Comparison of ENCODE assay signal across 19 cellular contexts in genomic region chr2:36820942-36821605, GRCh38.
DNase-seq lines count a peak whose midpoint lies in the region; ATAC-seq and FAIRE-seq lines count a peak whose summit lies in the region.
"Had no signal": no experiment of that assay in that cellular context is flagged by ENCODE, and none has a peak within 500 bp of the region (broad histone marks: within the 10 kb centered on the region; RNA-seq: fewer than 3 reads in every experiment).

No MANE protein-coding gene starts in this region.

- no peaks in the 10 kb centered on the region for H3K27me3 ChIP-seq in duodenal mucosa (ENCODE audit: control insufficient read depth in 1 of 2, insufficient read depth in 2 of 2, low read length in 2 of 2)
- H3K27me3 ChIP-seq in small intestine (ENCODE audit: control insufficient read depth in 2 of 2, insufficient read depth in 2 of 2, low read length in 2 of 2) = no peaks in the 10 kb centered on the region
- H3K27me3 ChIP-seq: BE2C had no signal

- no peak overlapping the region for H3K27ac ChIP-seq in duodenal mucosa (ENCODE audit: low read depth, low read length)
- peak overlapping the region; percentile 22 to 24 for H3K27ac ChIP-seq in small intestine (ENCODE audit: low read depth in 1 of 2, low read length in 1 of 2)
- H3K27ac ChIP-seq: thoracic aorta had no signal

- no peak for FAIRE-seq in small intestine (lab: Jason Lieb, UNC)
- FAIRE-seq: endothelial cell of umbilical vein, frontal cortex had no signal

- 15 to 52% (median 29%) methylated on average over 7 of the region's 7 CpGs for WGBS in small intestine, 3 donors

- no peak for ATAC-seq in HG02642 (IDR thresholded peaks at IDR 0.05; ENCODE audit: poor library complexity, unreplicated experiment)
- ATAC-seq: Panc1 had no signal

- H3K9ac ChIP-seq in duodenal mucosa (ENCODE audit: low read depth in 1 of 2, low read length in 2 of 2) = no peak overlapping the region

- H3K4me3 ChIP-seq in duodenal mucosa (ENCODE audit: low read depth in 1 of 2, low read length in 2 of 2) (peak overlapping the region; percentile 5 to 29), small intestine (ENCODE audit: low read depth in 1 of 2, low read length in 2 of 2) (no peak overlapping the region)
- H3K4me3 ChIP-seq: thoracic aorta had no signal

- H3K9me3 ChIP-seq in duodenal mucosa (ENCODE audit: control insufficient read depth in 1 of 2, low read length in 2 of 2) (no peaks in the 10 kb centered on the region), small intestine (ENCODE audit: control insufficient read depth, low read depth) (no peaks in the 10 kb centered on the region)
- H3K9me3 ChIP-seq: BE2C, thoracic aorta had no signal

- H3K36me3 ChIP-seq in duodenal mucosa (ENCODE audit: control insufficient read depth in 1 of 2, insufficient read depth in 2 of 2, low read length in 2 of 2) = no peaks in the 10 kb centered on the region
- H3K36me3 ChIP-seq in small intestine (ENCODE audit: control insufficient read depth in 2 of 2, insufficient read depth in 2 of 2, low read length in 2 of 2) = no peaks in the 10 kb centered on the region
- H3K36me3 ChIP-seq: BE2C, thoracic aorta had no signal

- DNase-seq in NCI-H1092 treated with DMSO at 0.1 percent for 48 hours (lab: John Stamatoyannopoulos, UW) (peak; percentile 95), NCI-H345 treated with DMSO at 0.1 percent for 48 hours (lab: John Stamatoyannopoulos, UW; ENCODE audit: unreplicated experiment) (peak; percentile 98), small intestine (peak; percentile 74), NCI-H446 (lab: John Stamatoyannopoulos, UW) (no peak), activated T-cell treated with anti-CD3 and anti-CD28 coated beads for 4 hours (no peak), COR-L47 (lab: John Stamatoyannopoulos, UW) (no peak)
- DNase-seq: activated B cell treated with CpG ODN at 0.5 μM for 24 hours; amniotic stem cell; BE2C; DMS 273 treated with DMSO at 0.1 percent for 48 hours; Kasumi-1; stimulated activated CD4-positive, alpha-beta T cell treated with anti-CD3 and anti-CD28 coated beads, Interleukin-4, amount 100 ng/mL, for 1 hour; stimulated activated CD8-positive, alpha-beta memory T cell treated with anti-CD3 and anti-CD28 coated beads, Interleukin-4, amount 100 ng/mL, for 48 hours had no signal

- H3K4me1 ChIP-seq in duodenal mucosa (ENCODE audit: control insufficient read depth in 1 of 2, insufficient read depth in 2 of 2, low read length in 2 of 2) (peaks cover 43 to 48% of the 10 kb centered on the region in 2 donors), small intestine (ENCODE audit: control insufficient read depth in 2 of 2, insufficient read depth in 1 of 2, low read depth in 1 of 2, low read length in 1 of 2) (peaks cover 0 to 9% of the 10 kb centered on the region in 2 donors)
- H3K4me1 ChIP-seq: BE2C had no signal

Comparison
In these comparisons a context has a peak if more than half of its experiments do, and no peak if none do; other contexts are left out.
1. DNase-seq: peak in NCI-H1092 treated with DMSO at 0.1 percent for 48 hours (single experiment), NCI-H345 treated with DMSO at 0.1 percent for 48 hours (single experiment) and small intestine (single experiment); none in NCI-H446 (0 of 2), activated T-cell treated with anti-CD3 and anti-CD28 coated beads for 4 hours (single experiment) and COR-L47 (single experiment).
2. H3K4me3 ChIP-seq: peak in duodenal mucosa (2 of 2); none in small intestine (0 of 2).